10 cellular contexts compared by ENCODE assay signal in the genomic region with DNA sequence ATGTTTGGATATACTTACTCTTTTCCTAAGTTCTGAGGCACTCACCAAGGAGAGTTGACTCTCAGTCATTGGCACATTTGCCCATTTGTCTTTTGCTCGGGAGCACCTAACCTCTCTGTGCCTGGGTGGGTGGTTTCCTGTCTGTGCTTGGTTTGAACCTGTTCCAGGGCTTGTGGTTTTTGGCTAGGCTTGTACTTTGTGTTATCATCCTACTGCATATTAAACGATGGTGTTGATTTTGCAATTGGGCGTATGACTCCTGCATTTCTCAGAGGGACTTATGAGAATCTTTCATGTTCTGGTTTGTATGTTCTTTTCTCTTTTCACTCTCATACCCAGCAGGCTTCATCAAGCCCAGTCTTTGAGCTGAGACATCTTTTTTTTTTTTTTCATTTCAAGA.
A peak's percentile ranks its signal among the peaks of the same experiment; 100 is the strongest.
DNase-seq lines count a peak whose midpoint lies in the region; ATAC-seq and TF ChIP-seq lines count a peak whose summit lies in the region.
"Had no signal": no experiment of that assay in that cellular context is flagged by ENCODE, and none has a peak within 500 bp of the region (broad histone marks: within the 10 kb centered on the region; RNA-seq: fewer than 3 reads in every experiment).

No MANE protein-coding gene starts in this region.

- H3K27me3 Mint-ChIP-seq in activated CD4-positive, alpha-beta T cell treated with anti-CD3 and anti-CD28 coated beads for 36 hours = peaks cover 1% of the 10 kb centered on the region
- no peaks in the 10 kb centered on the region; the same call in 1 of the 2 replicates for H3K27me3 Mint-ChIP-seq in WTC11 (ENCODE audit: low read depth)

- H3K36me3 Mint-ChIP-seq in activated CD4-positive, alpha-beta T cell treated with anti-CD3 and anti-CD28 coated beads for 36 hours (ENCODE audit: low read depth) = no peaks in the 10 kb centered on the region
- H3K36me3 Mint-ChIP-seq in WTC11 = no peaks in the 10 kb centered on the region
- H3K36me3 Mint-ChIP-seq: CD8-positive, alpha-beta memory T cell had no signal

- TF ChIP-seq CTCF in transverse colon (IDR thresholded peaks at IDR 0.05) = no peak
- TF ChIP-seq CTCF in WTC11 (IDR thresholded peaks at IDR 0.05) = no peak

- no peak overlapping the region for H3K27ac ChIP-seq in transverse colon
- H3K27ac ChIP-seq: KMS-11 had no signal

- H3K4me3 Mint-ChIP-seq in activated CD4-positive, alpha-beta T cell treated with anti-CD3 and anti-CD28 coated beads for 36 hours = no peak overlapping the region
- H3K4me3 Mint-ChIP-seq in WTC11 = no peak overlapping the region

- H3K9me3 Mint-ChIP-seq in activated CD4-positive, alpha-beta T cell treated with anti-CD3 and anti-CD28 coated beads for 36 hours (ENCODE audit: low read depth) = no peaks in the 10 kb centered on the region
- no peaks in the 10 kb centered on the region for H3K9me3 Mint-ChIP-seq in WTC11

- intact Hi-C loops in activated CD4-positive, alpha-beta T cell treated with anti-CD3 and anti-CD28 coated beads for 36 hours (cut with DNase I, micrococcal nuclease) = loop anchor here in 1 of 2 experiments (1.0 kb wide), 1 partner anchor 29 kb away; no protein-coding TSS in a partner anchor
- intact Hi-C loops in transverse colon (cut with DNase I; ENCODE audit: low total_unique reads) = no loop called here

- DNase-seq in activated T-cell treated with anti-CD3 and anti-CD28 coated beads for 24 hours (ENCODE audit: low read depth) (peak; percentile 8), glomerular visceral epithelial cell (ENCODE audit: extremely low spot score) (peak; percentile 94), transverse colon (peak; percentile 24), WTC11 (ENCODE audit: low spot score) (no peak), NCI-H748 (lab: John Stamatoyannopoulos, UW; ENCODE audit: unreplicated experiment) (no peak), DMS153 treated with DMSO at 0.1 percent for 48 hours (lab: John Stamatoyannopoulos, UW; ENCODE audit: unreplicated experiment) (no peak)
- DNase-seq in activated T-cell treated with anti-CD3 and anti-CD28 coated beads, Interleukin-2, amount 50 U/mL, for 1 hour = no peak
- peak; percentile 73 for DNase-seq in activated CD4-positive, alpha-beta T cell treated with anti-CD3 and anti-CD28 coated beads for 36 hours

- in situ Hi-C loops in transverse colon (cut with MboI; ENCODE audit: low pct_ligation_motif_present in 1 of 4, low pct_unique_long_range_greater_than_20kb in 1 of 4, low sequenced_read_pairs in 3 of 4) = no loop called here

- H3K4me1 ChIP-seq in transverse colon = peaks cover 0 to 17% (median 0%) of the 10 kb centered on the region in 4 donors

- 17 to 22% methylated on average over 3 of the region's 3 CpGs for WGBS in transverse colon (ENCODE audit: low coverage in 1 of 2), 2 donors

- ATAC-seq in activated CD4-positive, alpha-beta T cell treated with anti-CD3 and anti-CD28 coated beads for 36 hours = peak; percentile 94
- ATAC-seq in WTC11 = no peak

- no peaks in the 10 kb centered on the region for H3K36me3 ChIP-seq in transverse colon

- CTCF ChIA-PET in activated CD4-positive, alpha-beta T cell treated with anti-CD3 and anti-CD28 coated beads for 36 hours (lab: Charles Lee) = no interaction called here
- CTCF ChIA-PET in WTC11 (lab: Charles Lee) = no interaction called here

- TF ChIP-seq EP300 in transverse colon (IDR thresholded peaks at IDR 0.05; ENCODE audit: low read depth) = no peak

- H3K27ac Mint-ChIP-seq in activated CD4-positive, alpha-beta T cell treated with anti-CD3 and anti-CD28 coated beads for 36 hours = no peak overlapping the region
- no peak overlapping the region for H3K27ac Mint-ChIP-seq in WTC11
- H3K27ac Mint-ChIP-seq: CD8-positive, alpha-beta memory T cell had no signal

- TF ChIP-seq POLR2A in transverse colon (IDR thresholded peaks at IDR 0.05) = no peak

- H3K4me1 Mint-ChIP-seq in activated CD4-positive, alpha-beta T cell treated with anti-CD3 and anti-CD28 coated beads for 36 hours = peaks cover 19% of the 10 kb centered on the region
- H3K4me1 Mint-ChIP-seq in WTC11 = peaks cover 9% of the 10 kb centered on the region

- H3K4me3 ChIP-seq in transverse colon = no peak overlapping the region

- no peaks in the 10 kb centered on the region for H3K27me3 ChIP-seq in transverse colon

- POLR2A ChIA-PET in activated CD4-positive, alpha-beta T cell treated with anti-CD3 and anti-CD28 coated beads for 36 hours (lab: Charles Lee) = no interaction called here
- POLR2A ChIA-PET in WTC11 (lab: Charles Lee) = no interaction called here

- H3K9me3 ChIP-seq in transverse colon = no peaks in the 10 kb centered on the region

TF ChIP-seq in WTC11, 78 proteins besides CTCF, POLR2A, EP300 and RAD21:
- TF ChIP-seq ZNF121 (CRISPR knock-in tag; IDR thresholded peaks at IDR 0.05) (no peak), NR2C2 (CRISPR knock-in tag; IDR thresholded peaks at IDR 0.05) (no peak)
- TF ChIP-seq, protein P1, sequence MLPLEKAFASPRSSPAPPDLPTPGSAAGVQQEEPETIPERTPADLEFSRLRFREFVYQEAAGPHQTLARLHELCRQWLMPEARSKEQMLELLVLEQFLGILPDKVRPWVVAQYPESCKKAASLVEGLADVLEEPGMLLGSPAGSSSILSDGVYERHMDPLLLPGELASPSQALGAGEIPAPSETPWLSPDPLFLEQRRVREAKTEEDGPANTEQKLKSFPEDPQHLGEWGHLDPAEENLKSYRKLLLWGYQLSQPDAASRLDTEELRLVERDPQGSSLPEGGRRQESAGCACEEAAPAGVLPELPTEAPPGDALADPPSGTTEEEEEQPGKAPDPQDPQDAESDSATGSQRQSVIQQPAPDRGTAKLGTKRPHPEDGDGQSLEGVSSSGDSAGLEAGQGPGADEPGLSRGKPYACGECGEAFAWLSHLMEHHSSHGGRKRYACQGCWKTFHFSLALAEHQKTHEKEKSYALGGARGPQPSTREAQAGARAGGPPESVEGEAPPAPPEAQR (CRISPR knock-in tag; IDR thresholded peaks at IDR 0.05) = no peak
- TF ChIP-seq, protein P2, sequence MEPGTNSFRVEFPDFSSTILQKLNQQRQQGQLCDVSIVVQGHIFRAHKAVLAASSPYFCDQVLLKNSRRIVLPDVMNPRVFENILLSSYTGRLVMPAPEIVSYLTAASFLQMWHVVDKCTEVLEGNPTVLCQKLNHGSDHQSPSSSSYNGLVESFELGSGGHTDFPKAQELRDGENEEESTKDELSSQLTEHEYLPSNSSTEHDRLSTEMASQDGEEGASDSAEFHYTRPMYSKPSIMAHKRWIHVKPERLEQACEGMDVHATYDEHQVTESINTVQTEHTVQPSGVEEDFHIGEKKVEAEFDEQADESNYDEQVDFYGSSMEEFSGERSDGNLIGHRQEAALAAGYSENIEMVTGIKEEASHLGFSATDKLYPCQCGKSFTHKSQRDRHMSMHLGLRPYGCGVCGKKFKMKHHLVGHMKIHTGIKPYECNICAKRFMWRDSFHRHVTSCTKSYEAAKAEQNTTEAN (CRISPR knock-in tag; IDR thresholded peaks at IDR 0.05) = no peak
- TF ChIP-seq, protein P3, sequence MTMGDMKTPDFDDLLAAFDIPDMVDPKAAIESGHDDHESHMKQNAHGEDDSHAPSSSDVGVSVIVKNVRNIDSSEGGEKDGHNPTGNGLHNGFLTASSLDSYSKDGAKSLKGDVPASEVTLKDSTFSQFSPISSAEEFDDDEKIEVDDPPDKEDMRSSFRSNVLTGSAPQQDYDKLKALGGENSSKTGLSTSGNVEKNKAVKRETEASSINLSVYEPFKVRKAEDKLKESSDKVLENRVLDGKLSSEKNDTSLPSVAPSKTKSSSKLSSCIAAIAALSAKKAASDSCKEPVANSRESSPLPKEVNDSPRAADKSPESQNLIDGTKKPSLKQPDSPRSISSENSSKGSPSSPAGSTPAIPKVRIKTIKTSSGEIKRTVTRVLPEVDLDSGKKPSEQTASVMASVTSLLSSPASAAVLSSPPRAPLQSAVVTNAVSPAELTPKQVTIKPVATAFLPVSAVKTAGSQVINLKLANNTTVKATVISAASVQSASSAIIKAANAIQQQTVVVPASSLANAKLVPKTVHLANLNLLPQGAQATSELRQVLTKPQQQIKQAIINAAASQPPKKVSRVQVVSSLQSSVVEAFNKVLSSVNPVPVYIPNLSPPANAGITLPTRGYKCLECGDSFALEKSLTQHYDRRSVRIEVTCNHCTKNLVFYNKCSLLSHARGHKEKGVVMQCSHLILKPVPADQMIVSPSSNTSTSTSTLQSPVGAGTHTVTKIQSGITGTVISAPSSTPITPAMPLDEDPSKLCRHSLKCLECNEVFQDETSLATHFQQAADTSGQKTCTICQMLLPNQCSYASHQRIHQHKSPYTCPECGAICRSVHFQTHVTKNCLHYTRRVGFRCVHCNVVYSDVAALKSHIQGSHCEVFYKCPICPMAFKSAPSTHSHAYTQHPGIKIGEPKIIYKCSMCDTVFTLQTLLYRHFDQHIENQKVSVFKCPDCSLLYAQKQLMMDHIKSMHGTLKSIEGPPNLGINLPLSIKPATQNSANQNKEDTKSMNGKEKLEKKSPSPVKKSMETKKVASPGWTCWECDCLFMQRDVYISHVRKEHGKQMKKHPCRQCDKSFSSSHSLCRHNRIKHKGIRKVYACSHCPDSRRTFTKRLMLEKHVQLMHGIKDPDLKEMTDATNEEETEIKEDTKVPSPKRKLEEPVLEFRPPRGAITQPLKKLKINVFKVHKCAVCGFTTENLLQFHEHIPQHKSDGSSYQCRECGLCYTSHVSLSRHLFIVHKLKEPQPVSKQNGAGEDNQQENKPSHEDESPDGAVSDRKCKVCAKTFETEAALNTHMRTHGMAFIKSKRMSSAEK (CRISPR knock-in tag; IDR thresholded peaks at IDR 0.05; ENCODE audit: borderline replicate concordance) = no peak
- TF ChIP-seq, protein P4, sequence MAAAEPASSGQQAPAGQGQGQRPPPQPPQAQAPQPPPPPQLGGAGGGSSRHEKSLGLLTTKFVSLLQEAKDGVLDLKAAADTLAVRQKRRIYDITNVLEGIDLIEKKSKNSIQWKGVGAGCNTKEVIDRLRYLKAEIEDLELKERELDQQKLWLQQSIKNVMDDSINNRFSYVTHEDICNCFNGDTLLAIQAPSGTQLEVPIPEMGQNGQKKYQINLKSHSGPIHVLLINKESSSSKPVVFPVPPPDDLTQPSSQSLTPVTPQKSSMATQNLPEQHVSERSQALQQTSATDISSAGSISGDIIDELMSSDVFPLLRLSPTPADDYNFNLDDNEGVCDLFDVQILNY (CRISPR knock-in tag; IDR thresholded peaks at IDR 0.05) = no peak
- TF ChIP-seq, protein P5, sequence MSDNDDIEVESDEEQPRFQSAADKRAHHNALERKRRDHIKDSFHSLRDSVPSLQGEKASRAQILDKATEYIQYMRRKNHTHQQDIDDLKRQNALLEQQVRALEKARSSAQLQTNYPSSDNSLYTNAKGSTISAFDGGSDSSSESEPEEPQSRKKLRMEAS (CRISPR knock-in tag; IDR thresholded peaks at IDR 0.05) = no peak
- TF ChIP-seq, protein P6, sequence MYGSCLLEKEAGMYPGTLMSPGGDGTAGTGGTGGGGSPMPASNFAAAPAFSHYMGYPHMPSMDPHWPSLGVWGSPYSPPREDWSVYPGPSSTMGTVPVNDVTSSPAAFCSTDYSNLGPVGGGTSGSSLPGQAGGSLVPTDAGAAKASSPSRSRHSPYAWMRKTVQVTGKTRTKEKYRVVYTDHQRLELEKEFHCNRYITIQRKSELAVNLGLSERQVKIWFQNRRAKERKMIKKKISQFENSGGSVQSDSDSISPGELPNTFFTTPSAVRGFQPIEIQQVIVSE (CRISPR knock-in tag; IDR thresholded peaks at IDR 0.05; ENCODE audit: borderline replicate concordance) = no peak

Comparison
In these comparisons a context has a peak if more than half of its experiments do, and no peak if none do; other contexts are left out.
1. DNase-seq: peak in activated T-cell treated with anti-CD3 and anti-CD28 coated beads for 24 hours (single experiment), activated CD4-positive, alpha-beta T cell treated with anti-CD3 and anti-CD28 coated beads for 36 hours (single experiment), glomerular visceral epithelial cell (single experiment) and transverse colon (single experiment); none in activated T-cell treated with anti-CD3 and anti-CD28 coated beads, Interleukin-2, amount 50 U/mL, for 1 hour (single experiment), WTC11 (single experiment), NCI-H748 (single experiment) and DMS153 treated with DMSO at 0.1 percent for 48 hours (single experiment).